Comparison of ENCODE assay signal across 8 cellular contexts in the genomic region with DNA sequence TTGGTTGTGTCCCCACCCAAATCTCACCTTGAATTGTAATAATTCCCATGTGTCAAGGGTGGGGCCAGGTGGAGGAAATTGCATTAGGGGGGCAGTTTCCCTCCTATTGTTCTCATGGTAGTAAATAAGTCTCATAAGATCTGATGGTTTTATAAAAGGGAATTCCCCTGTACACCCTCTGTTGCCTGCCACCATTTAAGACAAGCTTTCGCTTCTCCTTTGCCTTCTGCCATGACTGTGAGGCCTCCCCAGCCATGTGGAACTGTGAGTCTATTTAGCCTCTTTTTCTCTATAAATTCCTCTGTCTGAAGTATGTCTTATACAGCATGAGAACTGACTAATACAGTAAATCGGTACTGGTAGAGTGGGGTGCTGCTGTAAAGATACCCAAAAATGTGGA.
DNase-seq lines count a peak whose midpoint lies in the region; ATAC-seq lines count a peak whose summit lies in the region.
"Not testable (repeated sequence)": the region's sequence is repeated elsewhere in the genome, so short reads cannot be mapped to it uniquely, and the experiment has no call there.

No MANE protein-coding gene starts in this region.

- DNase-seq in CD1c-positive myeloid dendritic cell (ENCODE audit: extremely low spot score) (peak; percentile 23), naive B cell (peak; percentile 77)

- not testable (repeated sequence) for H3K36me3 Mint-ChIP-seq in IgD-negative memory B cell
- H3K36me3 Mint-ChIP-seq in naive B cell: peaks cover 34 to 36% of the 10 kb centered on the region in 2 donors

- peaks cover 6 to 27% (median 19%) of the 10 kb centered on the region in 3 donors for H3K9me3 Mint-ChIP-seq in IgD-negative memory B cell
- peaks cover 7 to 71% (median 44%) of the 10 kb centered on the region in 7 donors for H3K9me3 Mint-ChIP-seq in naive B cell

- H3K4me3 Mint-ChIP-seq in IgD-negative memory B cell (peak overlapping the region in 2 of 4 donors; percentile 81 to 86), naive B cell (peak overlapping the region; percentile 8 to 88 (median 60))

- H3K27me3 Mint-ChIP-seq in IgD-negative memory B cell, naive B cell: not testable (repeated sequence)

- ATAC-seq in GM18519 (IDR thresholded peaks at IDR 0.05; ENCODE audit: low FRiP score, unreplicated experiment): peak; percentile 95
- peak; percentile 85 for ATAC-seq in GM19397 (IDR thresholded peaks at IDR 0.05; ENCODE audit: unreplicated experiment)
- peak; percentile 66 for ATAC-seq in GM21723 (IDR thresholded peaks at IDR 0.05; ENCODE audit: unreplicated experiment)
- peak; percentile 92 for ATAC-seq in HG02885 (IDR thresholded peaks at IDR 0.05; ENCODE audit: poor library complexity, unreplicated experiment)
- peak; percentile 91 for ATAC-seq in HG03342 (IDR thresholded peaks at IDR 0.05; ENCODE audit: unreplicated experiment)
- ATAC-seq in naive B cell (ENCODE audit: low read depth in 2 of 2): peak; percentile 97

- peak overlapping the region; percentile 13 to 91 (median 80) for H3K27ac Mint-ChIP-seq in IgD-negative memory B cell
- peak overlapping the region; percentile 87 to 98 (median 94) for H3K27ac Mint-ChIP-seq in naive B cell

- H3K4me1 Mint-ChIP-seq in IgD-negative memory B cell (peaks cover 15 to 21% (median 20%) of the 10 kb centered on the region in 3 donors), naive B cell (peaks cover 17 to 52% (median 51%) of the 10 kb centered on the region in 3 donors)

Comparison
In these comparisons a context has a peak if more than half of its experiments do, and no peak if none do; other contexts are left out.
1. Peak in every context shown above with its lines: DNase-seq and ATAC-seq.